Comparison of ENCODE assay signal across 8 cellular contexts in the genomic region with DNA sequence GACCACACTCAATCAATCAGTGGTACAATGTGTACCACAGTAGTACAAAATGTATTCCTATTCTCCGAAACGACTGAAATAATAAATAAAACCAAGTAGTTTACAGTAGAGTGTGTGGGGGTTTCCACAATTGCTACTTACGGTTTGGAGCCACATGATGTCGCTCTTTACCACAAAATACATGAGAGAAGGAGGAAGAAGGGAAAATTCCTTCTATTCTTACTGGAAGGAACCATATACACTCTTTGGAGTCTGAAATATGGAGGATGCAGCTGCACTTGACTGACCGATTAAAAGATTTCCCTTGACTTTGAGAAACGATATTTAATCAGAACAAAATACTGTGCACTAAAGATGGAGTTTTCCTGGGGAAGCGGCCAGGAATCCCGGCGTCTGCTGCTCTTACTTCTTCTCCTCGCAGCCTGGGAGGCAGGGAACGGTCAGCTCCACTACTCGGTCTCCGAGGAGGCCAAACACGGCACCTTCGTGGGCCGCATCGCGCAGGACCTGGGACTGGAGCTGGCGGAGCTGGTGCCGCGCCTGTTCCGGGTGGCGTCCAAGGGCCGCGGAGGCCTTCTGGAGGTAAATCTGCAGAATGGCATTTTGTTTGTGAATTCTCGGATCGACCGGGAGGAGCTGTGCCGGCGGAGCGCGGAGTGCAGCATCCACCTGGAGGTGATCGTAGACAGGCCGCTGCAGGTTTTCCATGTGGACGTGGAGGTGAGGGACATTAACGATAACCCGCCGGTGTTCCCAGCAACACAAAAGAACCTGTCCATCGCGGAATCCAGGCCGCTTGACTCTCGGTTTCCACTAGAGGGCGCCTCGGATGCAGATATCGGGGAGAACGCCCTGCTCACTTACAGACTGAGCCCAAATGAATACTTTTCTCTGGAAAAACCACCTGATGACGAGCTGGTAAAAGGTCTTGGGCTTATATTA. TPM values are rescaled to one million over a fixed set of nuclear protein-coding genes. Genes with fewer than 3 reads are reported as not detected.
A peak's percentile ranks its signal among the peaks of the same experiment; 100 is the strongest.
DNase-seq lines count a peak whose midpoint lies in the region; ATAC-seq and TF ChIP-seq lines count a peak whose summit lies in the region.

A gene (plus strand): TSS at position 235 of the 942 bp plus-strand sequence.

- CTCF ChIA-PET in mammary epithelial cell (lab: Charles Lee; ENCODE audit: low non-redundant PET) = interaction anchor here (0.7 to 0.8 kb wide), 2 partner anchors 21 to 287 kb away, joined by 5 to 10 read pairs; a partner anchor contains a TSS
- CTCF ChIA-PET in CD8-positive, alpha-beta memory T cell (lab: Charles Lee) = no interaction called here

- ATAC-seq in lower lobe of right lung = peak; percentile 51 to 83
- ATAC-seq in HG03342 (IDR thresholded peaks at IDR 0.05; ENCODE audit: unreplicated experiment) = no peak

- dilution Hi-C loops in mammary epithelial cell (cut with HindIII; ENCODE audit: low sequenced_read_pairs) = no loop called here

- H3K79me2 ChIP-seq in mammary epithelial cell (ENCODE audit: insufficient read depth, low read length) = no peaks in the 10 kb centered on the region

- TF ChIP-seq RAD21 in Ishikawa (IDR thresholded peaks at IDR 0.05; ENCODE audit: low read depth) = peak; percentile 58

- no peak within 1 kb of the TSS for H2AFZ ChIP-seq in mammary epithelial cell (ENCODE audit: low read depth, low read length)

- in situ Hi-C loops in mammary epithelial cell (cut with MboI; ENCODE audit: low sequenced_read_pairs in 2 of 2) = no loop called here

- DNase-seq in mammary epithelial cell = peak; percentile 42
- DNase-seq in lower lobe of right lung = no peak
- no peak for DNase-seq in UCSD-AML1 (lab: John Stamatoyannopoulos, UW; ENCODE audit: unreplicated experiment)
- DNase-seq in CD8-positive, alpha-beta memory T cell = no peak
- no peak for DNase-seq in effector memory CD4-positive, alpha-beta T cell

- TF ChIP-seq CTCF in C4-2B (conservative IDR thresholded peaks at IDR 0.05) = peak; percentile 81
- peak in 1 of 2 donors; percentile 11 for TF ChIP-seq CTCF in mammary epithelial cell (conservative IDR thresholded peaks at IDR 0.05 in 1 of 2, IDR thresholded peaks at IDR 0.05 in 1 of 2; ENCODE audit: extremely low read depth in 1 of 2, insufficient read depth in 1 of 2, low read depth in 1 of 2, low read length in 2 of 2)
- peak; percentile 40 for TF ChIP-seq CTCF in lower lobe of right lung (IDR thresholded peaks at IDR 0.05)

- no peaks in the 10 kb centered on the region for H3K4me1 ChIP-seq in mammary epithelial cell (ENCODE audit: insufficient read depth, low read length)
- no peaks in the 10 kb centered on the region for H3K4me1 ChIP-seq in lower lobe of right lung
- no peaks in the 10 kb centered on the region for H3K4me1 ChIP-seq in CD8-positive, alpha-beta memory T cell (ENCODE audit: insufficient read depth, low read length)
- H3K4me1 ChIP-seq in effector memory CD4-positive, alpha-beta T cell (ENCODE audit: control insufficient read depth, insufficient read depth, low read length, poor library complexity, severe bottlenecking) = no peaks in the 10 kb centered on the region

- H4K20me1 ChIP-seq in mammary epithelial cell (ENCODE audit: insufficient read depth, low read length) = no peaks in the 10 kb centered on the region

- no peak within 1 kb of the TSS for H3K27ac ChIP-seq in C4-2B
- H3K27ac ChIP-seq in mammary epithelial cell (ENCODE audit: insufficient read depth, low read depth, low read length) = no peak within 1 kb of the TSS
- H3K27ac ChIP-seq in lower lobe of right lung = no peak within 1 kb of the TSS
- no peak within 1 kb of the TSS for H3K27ac ChIP-seq in CD8-positive, alpha-beta memory T cell (ENCODE audit: low read depth, low read length)
- H3K27ac ChIP-seq in effector memory CD4-positive, alpha-beta T cell (ENCODE audit: insufficient read depth, low read length, poor library complexity, severe bottlenecking) = no peak within 1 kb of the TSS

- H3K36me3 ChIP-seq in mammary epithelial cell (ENCODE audit: insufficient read depth, low read length) (no peaks in the 10 kb centered on the region), lower lobe of right lung (no peaks in the 10 kb centered on the region)
- no peaks in the 10 kb centered on the region for H3K36me3 ChIP-seq in CD8-positive, alpha-beta memory T cell (ENCODE audit: insufficient read depth, low read length)
- no peaks in the 10 kb centered on the region for H3K36me3 ChIP-seq in effector memory CD4-positive, alpha-beta T cell (ENCODE audit: control insufficient read depth, insufficient read depth, low read length)

- H3K9me3 Mint-ChIP-seq in CD8-positive, alpha-beta memory T cell = peaks cover 20 to 50% (median 39%) of the 10 kb centered on the region in 5 donors

- peaks cover 0 to 1% (median 0%) of the 10 kb centered on the region in 3 donors for H3K36me3 Mint-ChIP-seq in CD8-positive, alpha-beta memory T cell

- H3K27me3 ChIP-seq in mammary epithelial cell (ENCODE audit: insufficient read depth, low read length) (no peaks in the 10 kb centered on the region), lower lobe of right lung (ENCODE audit: low read depth) (peaks cover 16% of the 10 kb centered on the region)
- no peaks in the 10 kb centered on the region for H3K27me3 ChIP-seq in CD8-positive, alpha-beta memory T cell (ENCODE audit: insufficient read depth, low read length, poor library complexity, severe bottlenecking)
- peaks cover 8% of the 10 kb centered on the region for H3K27me3 ChIP-seq in effector memory CD4-positive, alpha-beta T cell (replicated peaks; ENCODE audit: control insufficient read depth, insufficient read depth, low read length, poor library complexity, severe bottlenecking)

- H3K27ac Mint-ChIP-seq in CD8-positive, alpha-beta memory T cell = no peak within 1 kb of the TSS

- peaks cover 8 to 36% of the 10 kb centered on the region in 2 donors for H3K27me3 Mint-ChIP-seq in CD8-positive, alpha-beta memory T cell

- H3K4me3 Mint-ChIP-seq in CD8-positive, alpha-beta memory T cell = no peak within 1 kb of the TSS

- no peak within 1 kb of the TSS for H3K9ac ChIP-seq in mammary epithelial cell (ENCODE audit: insufficient read depth, low read length)

- H3K4me3 ChIP-seq in mammary epithelial cell (replicated peaks in 1 of 3; ENCODE audit: insufficient read depth in 1 of 3, low read depth in 2 of 3, low read length in 3 of 3) = no peak within 1 kb of the TSS
- peak within 1 kb of the TSS; percentile 42 for H3K4me3 ChIP-seq in lower lobe of right lung
- H3K4me3 ChIP-seq in CD8-positive, alpha-beta memory T cell (ENCODE audit: low read length) = no peak within 1 kb of the TSS
- no peak within 1 kb of the TSS for H3K4me3 ChIP-seq in effector memory CD4-positive, alpha-beta T cell (ENCODE audit: insufficient read depth, low read depth, low read length, poor library complexity, severe bottlenecking)

- H3K4me1 Mint-ChIP-seq in CD8-positive, alpha-beta memory T cell = no peaks in the 10 kb centered on the region

- H3K9me3 ChIP-seq in mammary epithelial cell (replicated peaks; ENCODE audit: insufficient read depth, low read length) (peaks cover 19% of the 10 kb centered on the region), lower lobe of right lung (peaks cover 19% of the 10 kb centered on the region)
- H3K9me3 ChIP-seq in CD8-positive, alpha-beta memory T cell (ENCODE audit: low read length) = no peaks in the 10 kb centered on the region
- no peaks in the 10 kb centered on the region for H3K9me3 ChIP-seq in effector memory CD4-positive, alpha-beta T cell (ENCODE audit: control insufficient read depth, low read length)

- intact Hi-C loops in mammary epithelial cell (cut with micrococcal nuclease) = loop anchor here (1.0 kb wide), 1 partner anchor 234 kb away; no protein-coding TSS in a partner anchor
- intact Hi-C loops in lower lobe of right lung (cut with DNase I) = no loop called here

- TF ChIP-seq EP300 in Ishikawa (IDR thresholded peaks at IDR 0.05; ENCODE audit: borderline replicate concordance) = no peak

- no TSS peak for BruUV-seq in mammary epithelial cell (replicated peaks; lab: Mats Ljungman, UMichigan)

- 31% methylated on average over 34 of the region's 47 CpGs for WGBS in mammary epithelial cell (ENCODE audit: low coverage, missing lambda C conversion rate)

- H3K4me2 ChIP-seq in mammary epithelial cell (ENCODE audit: insufficient read depth, low read depth, low read length) = no peak within 1 kb of the TSS

- POLR2A ChIA-PET in CD8-positive, alpha-beta memory T cell (lab: Charles Lee) = no interaction called here

TF ChIP-seq in Ishikawa, 13 proteins besides CTCF, POLR2A, EP300 and RAD21:
- TF ChIP-seq TAF1 (IDR thresholded peaks at IDR 0.05; ENCODE audit: low read depth) (no peak), EGR1 (IDR thresholded peaks at IDR 0.05) (no peak)
- TF ChIP-seq, protein P1, sequence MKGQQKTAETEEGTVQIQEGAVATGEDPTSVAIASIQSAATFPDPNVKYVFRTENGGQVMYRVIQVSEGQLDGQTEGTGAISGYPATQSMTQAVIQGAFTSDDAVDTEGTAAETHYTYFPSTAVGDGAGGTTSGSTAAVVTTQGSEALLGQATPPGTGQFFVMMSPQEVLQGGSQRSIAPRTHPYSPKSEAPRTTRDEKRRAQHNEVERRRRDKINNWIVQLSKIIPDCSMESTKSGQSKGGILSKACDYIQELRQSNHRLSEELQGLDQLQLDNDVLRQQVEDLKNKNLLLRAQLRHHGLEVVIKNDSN (IDR thresholded peaks at IDR 0.05) = no peak
- TF ChIP-seq, protein P2, sequence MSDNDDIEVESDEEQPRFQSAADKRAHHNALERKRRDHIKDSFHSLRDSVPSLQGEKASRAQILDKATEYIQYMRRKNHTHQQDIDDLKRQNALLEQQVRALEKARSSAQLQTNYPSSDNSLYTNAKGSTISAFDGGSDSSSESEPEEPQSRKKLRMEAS (IDR thresholded peaks at IDR 0.05) = 0 out of 2 replicates have a peak, but pooled peaks have one; percentile 21

RNA-seq across cellular contexts. Expression of the gene that starts here (rescaled TPM):
- total RNA-seq in mammary epithelial cell (under 1 TPM; 0.45 to 0.83 TPM), lower lobe of right lung (0.59 TPM)
- not detected for polyA plus RNA-seq in mammary epithelial cell
- not detected for polyA minus RNA-seq in mammary epithelial cell
- not detected for total RNA-seq in CD8-positive, alpha-beta memory T cell
- polyA plus RNA-seq in CD8-positive, alpha-beta memory T cell = not detected

Comparison
In these comparisons a context has a peak if more than half of its experiments do, and no peak if none do; other contexts are left out.
1. Peak in DNase-seq in mammary epithelial cell; RNA of the gene not detected or under 1 TPM.
2. Peak in ATAC-seq and H3K4me3 ChIP-seq in lower lobe of right lung; RNA of the gene not detected or under 1 TPM.